ENCODE assay signal across 18 cellular contexts in the genomic region with DNA sequence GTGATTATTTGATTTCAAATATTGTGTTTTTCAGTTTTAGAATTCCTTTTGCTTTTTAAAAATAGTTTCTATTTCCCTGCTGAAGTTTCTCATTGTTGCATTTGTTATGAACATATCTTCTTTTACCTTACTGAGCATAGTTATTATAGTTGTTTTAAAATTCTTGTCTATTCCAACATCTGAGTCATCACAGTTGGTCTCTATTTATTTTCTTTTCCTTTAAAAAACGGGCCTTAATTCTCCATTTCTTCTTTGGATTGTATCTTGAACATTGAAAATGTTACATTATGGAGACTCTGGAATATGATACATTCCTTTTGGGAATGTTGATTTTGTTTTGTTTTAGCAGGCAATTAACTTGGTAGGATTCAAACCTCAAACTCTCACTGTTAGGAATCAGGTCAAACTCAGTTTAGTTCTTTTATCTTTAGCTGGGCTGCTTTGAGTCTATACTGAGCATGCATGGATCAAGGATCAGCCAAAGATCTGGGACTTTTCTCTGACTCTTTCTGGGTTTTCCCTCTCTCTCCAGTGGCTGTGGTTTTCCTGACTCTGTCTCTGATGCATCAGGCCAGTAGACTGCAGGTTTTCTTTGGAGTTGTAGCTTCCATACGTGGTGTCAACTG.
DNase-seq lines count a peak whose midpoint lies in the region; TF ChIP-seq lines count a peak whose summit lies in the region.
"Had no signal": no experiment of that assay in that cellular context is flagged by ENCODE, and none has a peak within 500 bp of the region (broad histone marks: within the 10 kb centered on the region; RNA-seq: fewer than 3 reads in every experiment).

No MANE protein-coding gene starts in this region.

- H3K79me2 ChIP-seq in ACC112 (ENCODE audit: control insufficient read depth, insufficient read depth, low read length, unreplicated experiment) (no peaks in the 10 kb centered on the region), Karpas-422 (ENCODE audit: low read length) (no peaks in the 10 kb centered on the region)

- no peaks in the 10 kb centered on the region for H3K27me3 ChIP-seq in ACC112 (ENCODE audit: insufficient read depth, low read length)
- no peaks in the 10 kb centered on the region for H3K27me3 ChIP-seq in Karpas-422 (ENCODE audit: low read length)
- no peaks in the 10 kb centered on the region for H3K27me3 ChIP-seq in testis

- no peaks in the 10 kb centered on the region for H3K27me3 Mint-ChIP-seq in chondrocyte (ENCODE audit: low read depth)
- H3K27me3 Mint-ChIP-seq: CD4-positive, CD25-positive, alpha-beta regulatory T cell had no signal

- WGBS in testis, 2 donors = 66 to 77% methylated on average over 2 of the region's 2 CpGs

- peaks cover 6% of the 10 kb centered on the region for H3K36me3 Mint-ChIP-seq in chondrocyte (ENCODE audit: low read depth)
- H3K36me3 Mint-ChIP-seq: CD4-positive, CD25-positive, alpha-beta regulatory T cell had no signal

- TF ChIP-seq CTCF in chondrocyte (IDR thresholded peaks at IDR 0.05) (no peak), testis (IDR thresholded peaks at IDR 0.05) (no peak)

- TF ChIP-seq POLR2A in testis (IDR thresholded peaks at IDR 0.05) = no peak

- H3K36me3 ChIP-seq in ACC112 (ENCODE audit: insufficient read depth, low read length) = no peaks in the 10 kb centered on the region
- no peaks in the 10 kb centered on the region for H3K36me3 ChIP-seq in Karpas-422 (ENCODE audit: insufficient read depth, low read length)
- no peaks in the 10 kb centered on the region for H3K36me3 ChIP-seq in testis (ENCODE audit: low read depth, missing control alignments)

- H3K4me1 ChIP-seq in ACC112 (ENCODE audit: control insufficient read depth, insufficient read depth, low read length, unreplicated experiment) (peaks cover 51% of the 10 kb centered on the region), Karpas-422 (ENCODE audit: low read length) (no peaks in the 10 kb centered on the region), testis (no peaks in the 10 kb centered on the region)

- no peak overlapping the region for H3K4me3 Mint-ChIP-seq in chondrocyte (ENCODE audit: unreplicated experiment)
- H3K4me3 Mint-ChIP-seq: CD4-positive, CD25-positive, alpha-beta regulatory T cell; GM23338 had no signal

- H2AFZ ChIP-seq in ACC112 (ENCODE audit: low read length, unreplicated experiment) (peak overlapping the region; percentile 42), Karpas-422 (ENCODE audit: low read length) (no peak overlapping the region)
- H2AFZ ChIP-seq: GM23338 had no signal

- H3K9ac ChIP-seq in Karpas-422 (ENCODE audit: low read length) = no peak overlapping the region

- H3K9me2 ChIP-seq in Karpas-422 (replicated peaks; ENCODE audit: insufficient read depth, low read length) = no peaks in the 10 kb centered on the region

- intact Hi-C loops in testis (cut with DNase I; ENCODE audit: low total_unique reads) = no loop called here

- H3K4me3 ChIP-seq in ACC112 (ENCODE audit: low read depth, low read length) = no peak overlapping the region
- H3K4me3 ChIP-seq in Karpas-422 (ENCODE audit: low read length) = no peak overlapping the region
- no peak overlapping the region for H3K4me3 ChIP-seq in testis
- H3K4me3 ChIP-seq: GM23338 had no signal

- peak overlapping the region; percentile 63 for H3K27ac Mint-ChIP-seq in chondrocyte (ENCODE audit: unreplicated experiment)
- H3K27ac Mint-ChIP-seq: CD4-positive, CD25-positive, alpha-beta regulatory T cell; GM23338 had no signal

- no peak overlapping the region for H3K4me2 ChIP-seq in Karpas-422 (ENCODE audit: low read depth, low read length, poor library complexity, severe bottlenecking)
- H3K4me2 ChIP-seq: GM23338 had no signal

- no peaks in the 10 kb centered on the region for H3K9me3 ChIP-seq in Karpas-422 (ENCODE audit: low read length)
- no peaks in the 10 kb centered on the region for H3K9me3 ChIP-seq in testis

- peaks cover 13% of the 10 kb centered on the region for H3K9me3 Mint-ChIP-seq in chondrocyte (ENCODE audit: low read depth)

- peaks cover 48% of the 10 kb centered on the region for H3K4me1 Mint-ChIP-seq in chondrocyte (ENCODE audit: low read depth)
- H3K4me1 Mint-ChIP-seq: CD4-positive, CD25-positive, alpha-beta regulatory T cell; GM23338 had no signal

- DNase-seq in Karpas-422 (peak; percentile 0), chondrocyte (ENCODE audit: low spot score) (no peak), kidney tubule cell (ENCODE audit: low spot score) (peak; percentile 69), testis (no peak), NCI-H524 (lab: John Stamatoyannopoulos, UW) (no peak), OCI-M2 (lab: John Stamatoyannopoulos, UW; ENCODE audit: unreplicated experiment) (no peak), SK-N-DZ (ENCODE audit: low spot score) (no peak)
- DNase-seq: AML-193; Calu3; CD4-positive, CD25-positive, alpha-beta regulatory T cell; GDM1; KBM-7; MM.1S; NCI-H187 treated with DMSO at 0.1 percent for 48 hours; NCI-H2171 treated with DMSO at 0.1 percent for 48 hours; SHP77 had no signal

- H3K27ac ChIP-seq in ACC112 (ENCODE audit: low read depth, low read length) (peak overlapping the region; percentile 48), Karpas-422 (ENCODE audit: low read length) (no peak overlapping the region), testis (no peak overlapping the region)

- no peaks in the 10 kb centered on the region for H4K20me1 ChIP-seq in Karpas-422 (ENCODE audit: insufficient read depth, low read depth, low read length)

Comparison
In these comparisons a context has a peak if more than half of its experiments do, and no peak if none do; other contexts are left out.
1. DNase-seq: peak in Karpas-422 (single experiment) and kidney tubule cell (single experiment); none in chondrocyte (single experiment), testis (single experiment), NCI-H524 (0 of 2), OCI-M2 (single experiment) and SK-N-DZ (single experiment).